ENCODE assay signal across 1 cellular context in genomic region chr1:205227584-205228006, GRCh38.
A peak's percentile ranks its signal among the peaks of the same experiment; 100 is the strongest.
TF ChIP-seq lines count a peak whose summit lies in the region.

Gene TMCC2 (plus strand): TSS chr1:205227946. CDS start chr1:205228565, 619 bp downstream.

TF ChIP-seq in HEK293, 187 proteins besides CTCF, POLR2A, EP300 and RAD21 (continued from another document):
- TF ChIP-seq, protein P1, sequence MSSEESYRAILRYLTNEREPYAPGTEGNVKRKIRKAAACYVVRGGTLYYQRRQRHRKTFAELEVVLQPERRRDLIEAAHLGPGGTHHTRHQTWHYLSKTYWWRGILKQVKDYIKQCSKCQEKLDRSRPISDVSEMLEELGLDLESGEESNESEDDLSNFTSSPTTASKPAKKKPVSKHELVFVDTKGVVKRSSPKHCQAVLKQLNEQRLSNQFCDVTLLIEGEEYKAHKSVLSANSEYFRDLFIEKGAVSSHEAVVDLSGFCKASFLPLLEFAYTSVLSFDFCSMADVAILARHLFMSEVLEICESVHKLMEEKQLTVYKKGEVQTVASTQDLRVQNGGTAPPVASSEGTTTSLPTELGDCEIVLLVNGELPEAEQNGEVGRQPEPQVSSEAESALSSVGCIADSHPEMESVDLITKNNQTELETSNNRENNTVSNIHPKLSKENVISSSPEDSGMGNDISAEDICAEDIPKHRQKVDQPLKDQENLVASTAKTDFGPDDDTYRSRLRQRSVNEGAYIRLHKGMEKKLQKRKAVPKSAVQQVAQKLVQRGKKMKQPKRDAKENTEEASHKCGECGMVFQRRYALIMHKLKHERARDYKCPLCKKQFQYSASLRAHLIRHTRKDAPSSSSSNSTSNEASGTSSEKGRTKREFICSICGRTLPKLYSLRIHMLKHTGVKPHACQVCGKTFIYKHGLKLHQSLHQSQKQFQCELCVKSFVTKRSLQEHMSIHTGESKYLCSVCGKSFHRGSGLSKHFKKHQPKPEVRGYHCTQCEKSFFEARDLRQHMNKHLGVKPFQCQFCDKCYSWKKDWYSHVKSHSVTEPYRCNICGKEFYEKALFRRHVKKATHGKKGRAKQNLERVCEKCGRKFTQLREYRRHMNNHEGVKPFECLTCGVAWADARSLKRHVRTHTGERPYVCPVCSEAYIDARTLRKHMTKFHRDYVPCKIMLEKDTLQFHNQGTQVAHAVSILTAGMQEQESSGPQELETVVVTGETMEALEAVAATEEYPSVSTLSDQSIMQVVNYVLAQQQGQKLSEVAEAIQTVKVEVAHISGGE (tag by site-specific recombination; conservative IDR thresholded peaks at IDR 0.05; ENCODE audit: low read depth) = no peak
- TF ChIP-seq RBAK (tag by site-specific recombination; IDR thresholded peaks at IDR 0.05) = no peak
- no peak for TF ChIP-seq ZNF549 (tag by site-specific recombination; IDR thresholded peaks at IDR 0.05)
- TF ChIP-seq MYNN (tag by site-specific recombination; IDR thresholded peaks at IDR 0.05; ENCODE audit: borderline replicate concordance) = peak; percentile 70; the same call in 1 of the 2 replicates
- TF ChIP-seq ZBTB7A (tag by site-specific recombination; IDR thresholded peaks at IDR 0.05; ENCODE audit: low read depth) = 0 out of 2 replicates have a peak, but pooled peaks have one; percentile 60
- TF ChIP-seq, protein P2, sequence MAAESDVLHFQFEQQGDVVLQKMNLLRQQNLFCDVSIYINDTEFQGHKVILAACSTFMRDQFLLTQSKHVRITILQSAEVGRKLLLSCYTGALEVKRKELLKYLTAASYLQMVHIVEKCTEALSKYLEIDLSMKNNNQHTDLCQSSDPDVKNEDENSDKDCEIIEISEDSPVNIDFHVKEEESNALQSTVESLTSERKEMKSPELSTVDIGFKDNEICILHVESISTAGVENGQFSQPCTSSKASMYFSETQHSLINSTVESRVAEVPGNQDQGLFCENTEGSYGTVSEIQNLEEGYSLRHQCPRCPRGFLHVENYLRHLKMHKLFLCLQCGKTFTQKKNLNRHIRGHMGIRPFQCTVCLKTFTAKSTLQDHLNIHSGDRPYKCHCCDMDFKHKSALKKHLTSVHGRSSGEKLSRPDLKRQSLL (tag by site-specific recombination; IDR thresholded peaks at IDR 0.05) = no peak
- no peak for TF ChIP-seq ZNF223 (tag by site-specific recombination; IDR thresholded peaks at IDR 0.05)
- TF ChIP-seq ATF2 (tag by site-specific recombination; IDR thresholded peaks at IDR 0.05; ENCODE audit: low read depth) = no peak
- no peak for TF ChIP-seq ZNF423 (tag by site-specific recombination; IDR thresholded peaks at IDR 0.05)
- TF ChIP-seq SP2 (tag by site-specific recombination; IDR thresholded peaks at IDR 0.05) = peak; percentile 93
- TF ChIP-seq ZNF426 (tag by site-specific recombination; IDR thresholded peaks at IDR 0.05) = no peak
- TF ChIP-seq YY1 (tag by site-specific recombination; IDR thresholded peaks at IDR 0.05) = no peak
- TF ChIP-seq, protein P3, sequence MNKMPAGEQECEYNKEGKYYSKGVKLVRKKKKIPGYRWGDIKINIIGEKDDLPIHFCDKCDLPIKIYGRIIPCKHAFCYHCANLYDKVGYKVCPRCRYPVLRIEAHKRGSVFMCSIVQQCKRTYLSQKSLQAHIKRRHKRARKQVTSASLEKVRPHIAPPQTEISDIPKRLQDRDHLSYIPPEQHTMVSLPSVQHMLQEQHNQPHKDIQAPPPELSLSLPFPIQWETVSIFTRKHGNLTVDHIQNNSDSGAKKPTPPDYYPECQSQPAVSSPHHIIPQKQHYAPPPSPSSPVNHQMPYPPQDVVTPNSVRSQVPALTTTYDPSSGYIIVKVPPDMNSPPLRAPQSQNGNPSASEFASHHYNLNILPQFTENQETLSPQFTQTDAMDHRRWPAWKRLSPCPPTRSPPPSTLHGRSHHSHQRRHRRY (tag by site-specific recombination; IDR thresholded peaks at IDR 0.05) = no peak
- no peak for TF ChIP-seq ZNF664 (tag by site-specific recombination; IDR thresholded peaks at IDR 0.05)
- TF ChIP-seq ZNF529 (tag by site-specific recombination; IDR thresholded peaks at IDR 0.05; ENCODE audit: insufficient replicate concordance) = no peak
- no peak for TF ChIP-seq BCL11B (tag by site-specific recombination; IDR thresholded peaks at IDR 0.05; ENCODE audit: low read depth)
- TF ChIP-seq ZNF157 (tag by site-specific recombination; IDR thresholded peaks at IDR 0.05) = no peak
- peak; percentile 89 for TF ChIP-seq ZBTB20 (tag by site-specific recombination; IDR thresholded peaks at IDR 0.05)
- no peak for TF ChIP-seq ZNF48 (tag by site-specific recombination; IDR thresholded peaks at IDR 0.05)
- no peak for TF ChIP-seq ZNF488 (tag by site-specific recombination; IDR thresholded peaks at IDR 0.05)
- TF ChIP-seq IKZF3 (tag by site-specific recombination; IDR thresholded peaks at IDR 0.05) = no peak
- TF ChIP-seq SP7 (tag by site-specific recombination; IDR thresholded peaks at IDR 0.05) = peak; percentile 52
